ENCODE assay signal across 15 cellular contexts in the genomic region with DNA sequence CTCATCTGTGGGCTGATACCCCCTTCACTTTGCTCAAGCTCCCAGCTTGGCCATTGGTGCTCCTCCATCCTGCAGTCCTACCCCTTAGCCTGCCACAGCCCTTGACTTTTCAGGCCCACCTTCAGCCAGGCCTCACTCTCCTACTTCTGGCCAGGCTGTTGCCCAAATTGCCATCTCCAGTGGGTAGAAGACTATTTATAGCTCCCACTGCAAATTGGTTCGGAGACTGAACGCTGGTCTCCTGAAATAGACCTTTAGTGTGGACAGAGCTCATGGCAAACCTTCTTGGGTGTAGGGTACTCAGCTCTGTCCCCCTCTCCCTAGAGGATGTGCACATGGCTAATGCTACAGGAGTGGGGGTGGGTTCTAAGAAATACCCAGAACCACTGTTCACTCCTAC.
DNase-seq lines count a peak whose midpoint lies in the region; ATAC-seq and TF ChIP-seq lines count a peak whose summit lies in the region.
"Had no signal": no experiment of that assay in that cellular context is flagged by ENCODE, and none has a peak within 500 bp of the region (broad histone marks: within the 10 kb centered on the region; RNA-seq: fewer than 3 reads in every experiment).

No MANE protein-coding gene starts in this region.

- no peak for TF ChIP-seq CTCF in heart left ventricle (IDR thresholded peaks at IDR 0.05)
- TF ChIP-seq CTCF in left ventricle myocardium inferior (IDR thresholded peaks at IDR 0.05; ENCODE audit: borderline replicate concordance): no peak
- TF ChIP-seq CTCF in endothelial cell (IDR thresholded peaks at IDR 0.05; ENCODE audit: unreplicated experiment): no peak
- no peak for TF ChIP-seq CTCF in sigmoid colon (IDR thresholded peaks at IDR 0.05)

- H3K9me3 ChIP-seq in heart left ventricle (no peaks in the 10 kb centered on the region), left ventricle myocardium inferior (replicated peaks) (no peaks in the 10 kb centered on the region), sigmoid colon (no peaks in the 10 kb centered on the region)
- H3K9me3 ChIP-seq: BLaER1 treated with 17β-estradiol and CSF1 and Interleukin-3, amounts not matched to agents 10 nM and 100 nM had no signal

- H3K27ac ChIP-seq in heart left ventricle (no peak overlapping the region), left ventricle myocardium inferior (replicated peaks) (no peak overlapping the region), sigmoid colon (no peak overlapping the region)
- H3K27ac ChIP-seq: BLaER1 treated with 17β-estradiol and CSF1 and Interleukin-3, amounts not matched to agents 10 nM and 100 nM had no signal

- H3K4me3 ChIP-seq in heart left ventricle: no peak overlapping the region
- H3K4me3 ChIP-seq in left ventricle myocardium inferior: no peak overlapping the region
- no peak overlapping the region for H3K4me3 ChIP-seq in sigmoid colon
- H3K4me3 ChIP-seq: BLaER1 treated with 17β-estradiol and CSF1 and Interleukin-3, amounts not matched to agents 10 nM and 100 nM had no signal

- WGBS in heart left ventricle, 4 donors: 51 to 67% (median 61%) methylated on average over 2 of the region's 2 CpGs
- 95 to 97% methylated on average over 2 of the region's 2 CpGs for WGBS in sigmoid colon, 2 donors

- no peak for TF ChIP-seq EP300 in sigmoid colon (IDR thresholded peaks at IDR 0.05)

- peak overlapping the region; percentile 18 for H3K27ac Mint-ChIP-seq in endothelial cell (ENCODE audit: unreplicated experiment)
- no peak overlapping the region for H3K27ac Mint-ChIP-seq in stimulated activated effector memory CD8-positive, alpha-beta T cell treated with anti-CD3 and anti-CD28 coated beads, Interleukin-12 subunit alpha, Interleukin-12 subunit beta, amount 100 ng/mL, for 72 hours
- H3K27ac Mint-ChIP-seq: B cell; CD8-positive, alpha-beta T cell; H9 had no signal

- peaks cover 0 to 8% (median 0%) of the 10 kb centered on the region in 12 donors for H3K4me1 ChIP-seq in heart left ventricle
- peaks cover 15% of the 10 kb centered on the region for H3K4me1 ChIP-seq in left ventricle myocardium inferior
- H3K4me1 ChIP-seq in sigmoid colon: no peaks in the 10 kb centered on the region

- DNase-seq in heart left ventricle: no peak
- no peak for DNase-seq in left ventricle myocardium inferior
- DNase-seq in endothelial cell (ENCODE audit: low spot score): no peak
- peak; percentile 54 for DNase-seq in myocyte (ENCODE audit: low read depth)
- no peak for DNase-seq in stimulated activated effector memory CD8-positive, alpha-beta T cell treated with anti-CD3 and anti-CD28 coated beads, Interleukin-12 subunit alpha, Interleukin-12 subunit beta, amount 100 ng/mL, for 72 hours (ENCODE audit: low spot score in 2 of 2)
- no peak for DNase-seq in sigmoid colon
- DNase-seq in NOMO-1 treated with dmso at 0.1 percent for 144 hours (lab: John Stamatoyannopoulos, UW; ENCODE audit: unreplicated experiment): no peak
- no peak for DNase-seq in NCI-H524 (lab: John Stamatoyannopoulos, UW)
- DNase-seq: Calu3; CD8-positive, alpha-beta T cell; DMS79 treated with DMSO at 0.1 percent for 48 hours; GF-D8; H9 had no signal

- ATAC-seq in heart left ventricle: peak in 3 of 4 donors; percentile 28 to 64 (median 42)
- ATAC-seq in stimulated activated effector memory CD8-positive, alpha-beta T cell treated with anti-CD3 and anti-CD28 coated beads, Interleukin-12 subunit alpha, Interleukin-12 subunit beta, amount 100 ng/mL, for 72 hours: peak; percentile 11
- ATAC-seq: CD8-positive, alpha-beta T cell had no signal

- no peaks in the 10 kb centered on the region for H3K27me3 Mint-ChIP-seq in endothelial cell (ENCODE audit: unreplicated experiment)

- intact Hi-C loops in heart left ventricle (cut with DNase I) (no loop called here), left ventricle myocardium inferior (cut with micrococcal nuclease) (no loop called here), sigmoid colon (cut with DNase I) (no loop called here)

- no peak overlapping the region for H3K4me3 Mint-ChIP-seq in endothelial cell (ENCODE audit: unreplicated experiment)
- no peak overlapping the region for H3K4me3 Mint-ChIP-seq in stimulated activated effector memory CD8-positive, alpha-beta T cell treated with anti-CD3 and anti-CD28 coated beads, Interleukin-12 subunit alpha, Interleukin-12 subunit beta, amount 100 ng/mL, for 72 hours
- H3K4me3 Mint-ChIP-seq: B cell; CD8-positive, alpha-beta T cell; H9 had no signal

- TF ChIP-seq POLR2A in heart left ventricle (IDR thresholded peaks at IDR 0.05) (no peak), sigmoid colon (IDR thresholded peaks at IDR 0.05) (no peak)

- no peaks in the 10 kb centered on the region for H3K4me1 Mint-ChIP-seq in endothelial cell (ENCODE audit: unreplicated experiment)
- no peaks in the 10 kb centered on the region for H3K4me1 Mint-ChIP-seq in stimulated activated effector memory CD8-positive, alpha-beta T cell treated with anti-CD3 and anti-CD28 coated beads, Interleukin-12 subunit alpha, Interleukin-12 subunit beta, amount 100 ng/mL, for 72 hours
- H3K4me1 Mint-ChIP-seq: B cell had no signal

- H3K9me3 Mint-ChIP-seq in endothelial cell (ENCODE audit: unreplicated experiment): no peaks in the 10 kb centered on the region
- H3K9me3 Mint-ChIP-seq in stimulated activated effector memory CD8-positive, alpha-beta T cell treated with anti-CD3 and anti-CD28 coated beads, Interleukin-12 subunit alpha, Interleukin-12 subunit beta, amount 100 ng/mL, for 72 hours: peaks cover 8% of the 10 kb centered on the region
- H3K9me3 Mint-ChIP-seq: CD8-positive, alpha-beta T cell had no signal

- H3K36me3 ChIP-seq in heart left ventricle (no peaks in the 10 kb centered on the region), left ventricle myocardium inferior (no peaks in the 10 kb centered on the region), sigmoid colon (no peaks in the 10 kb centered on the region)
- H3K36me3 ChIP-seq: BLaER1 treated with 17β-estradiol and CSF1 and Interleukin-3, amounts not matched to agents 10 nM and 100 nM had no signal

- no peaks in the 10 kb centered on the region for H3K27me3 ChIP-seq in heart left ventricle
- H3K27me3 ChIP-seq in left ventricle myocardium inferior (ENCODE audit: low read depth): no peaks in the 10 kb centered on the region
- no peaks in the 10 kb centered on the region for H3K27me3 ChIP-seq in sigmoid colon

- H3K36me3 Mint-ChIP-seq in endothelial cell (ENCODE audit: low read depth, unreplicated experiment): no peaks in the 10 kb centered on the region
- no peaks in the 10 kb centered on the region for H3K36me3 Mint-ChIP-seq in stimulated activated effector memory CD8-positive, alpha-beta T cell treated with anti-CD3 and anti-CD28 coated beads, Interleukin-12 subunit alpha, Interleukin-12 subunit beta, amount 100 ng/mL, for 72 hours
- H3K36me3 Mint-ChIP-seq: CD8-positive, alpha-beta T cell had no signal
